Comparison of ENCODE assay signal across 23 cellular contexts in the genomic region with DNA sequence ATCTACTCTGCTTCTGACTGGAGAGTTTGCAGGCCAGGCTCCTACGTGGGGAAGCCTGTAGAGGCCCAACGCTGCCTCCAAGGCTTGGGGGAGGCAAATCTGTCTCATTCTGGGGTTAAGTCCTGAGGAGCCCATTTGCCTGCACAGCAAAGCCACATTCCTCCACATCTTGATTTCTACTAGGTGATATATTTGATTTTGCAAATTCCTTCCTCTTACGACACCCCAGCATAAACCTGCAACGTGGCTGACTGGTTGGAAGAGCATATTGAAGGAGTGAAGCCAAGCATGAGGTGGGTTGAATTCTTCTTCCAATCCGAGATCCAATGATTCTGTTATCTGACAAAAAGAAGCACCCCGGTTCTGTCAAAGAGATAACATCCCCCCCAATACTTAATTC.
DNase-seq lines count a peak whose midpoint lies in the region; ATAC-seq and TF ChIP-seq lines count a peak whose summit lies in the region.
"Had no signal": no experiment of that assay in that cellular context is flagged by ENCODE, and none has a peak within 500 bp of the region (broad histone marks: within the 10 kb centered on the region; RNA-seq: fewer than 3 reads in every experiment).

No MANE protein-coding gene starts in this region.

- H3K9ac ChIP-seq in smooth muscle cell (ENCODE audit: low read depth): no peak overlapping the region
- H3K9ac ChIP-seq: BLaER1 had no signal

- no peak for DNase-seq in left ventricle myocardium inferior
- no peak for DNase-seq in right cardiac atrium
- no peak for DNase-seq in esophagus squamous epithelium (lab: John Stamatoyannopoulos, UW)
- DNase-seq in smooth muscle cell (lab: John Stamatoyannopoulos, UW; ENCODE audit: unreplicated experiment): no peak
- DNase-seq in vagina (ENCODE audit: extremely low spot score in 2 of 2): no peak
- no peak for DNase-seq in GF-D8 (lab: John Stamatoyannopoulos, UW)
- DNase-seq in foreskin keratinocyte: no peak
- DNase-seq: CD4-positive, CD25-positive, alpha-beta regulatory T cell; DMS153; DND-41; Karpas-422; NCI-H1092 treated with DMSO at 0.1 percent for 48 hours; NCI-H1436; NCI-H187; NCI-H2171 treated with DMSO at 0.1 percent for 48 hours; NCI-H524; NCI-H774; NK-92 treated with Interleukin-12 subunit alpha and Interleukin-12 subunit beta, amount 100 ng/mL, for 24 hours; PC-3; Right ventricle myocardium superior had no signal

- H3K9me3 ChIP-seq in left ventricle myocardium inferior (replicated peaks) (no peaks in the 10 kb centered on the region), right cardiac atrium (ENCODE audit: control insufficient read depth, low read length) (no peaks in the 10 kb centered on the region), esophagus squamous epithelium (no peaks in the 10 kb centered on the region), smooth muscle cell (replicated peaks; ENCODE audit: low read depth) (no peaks in the 10 kb centered on the region), vagina (no peaks in the 10 kb centered on the region)
- H3K9me3 ChIP-seq: BLaER1, SJSA1 had no signal

- no peak overlapping the region for H3K4me2 ChIP-seq in smooth muscle cell
- H3K4me2 ChIP-seq: BLaER1 had no signal

- no peaks in the 10 kb centered on the region for H3K79me2 ChIP-seq in smooth muscle cell (ENCODE audit: low read depth)

- H2AFZ ChIP-seq in smooth muscle cell (ENCODE audit: low read depth): no peak overlapping the region

- H4K20me1 ChIP-seq in smooth muscle cell (ENCODE audit: low read depth): no peaks in the 10 kb centered on the region
- H4K20me1 ChIP-seq: BLaER1 had no signal

- no peak for TF ChIP-seq POLR2A in esophagus squamous epithelium (IDR thresholded peaks at IDR 0.05)
- no peak for TF ChIP-seq POLR2A in vagina (IDR thresholded peaks at IDR 0.05)

- H3K36me3 ChIP-seq in left ventricle myocardium inferior: no peaks in the 10 kb centered on the region
- no peaks in the 10 kb centered on the region for H3K36me3 ChIP-seq in esophagus squamous epithelium
- no peaks in the 10 kb centered on the region for H3K36me3 ChIP-seq in smooth muscle cell (ENCODE audit: low read depth)
- H3K36me3 ChIP-seq in vagina: no peaks in the 10 kb centered on the region
- H3K36me3 ChIP-seq: BLaER1, SJSA1 had no signal

- H3F3A ChIP-seq in smooth muscle cell (ENCODE audit: low read depth): peaks cover 16% of the 10 kb centered on the region

- H3K27me3 ChIP-seq in left ventricle myocardium inferior (ENCODE audit: low read depth) (no peaks in the 10 kb centered on the region), right cardiac atrium (ENCODE audit: control insufficient read depth, insufficient read depth) (no peaks in the 10 kb centered on the region), esophagus squamous epithelium (peaks cover 0 to 3% (median 0%) of the 10 kb centered on the region in 4 donors), smooth muscle cell (ENCODE audit: low read depth) (no peaks in the 10 kb centered on the region), vagina (no peaks in the 10 kb centered on the region), foreskin keratinocyte (peaks cover 7% of the 10 kb centered on the region)
- H3K27me3 ChIP-seq: BLaER1, SJSA1 had no signal

- intact Hi-C loops in left ventricle myocardium inferior (cut with micrococcal nuclease): no loop called here
- intact Hi-C loops in right cardiac atrium (cut with DNase I): no loop called here
- intact Hi-C loops in esophagus squamous epithelium (cut with DNase I): no loop called here
- intact Hi-C loops in vagina (cut with DNase I): no loop called here

- 91% methylated on average over 6 of the region's 6 CpGs for WGBS in right cardiac atrium
- 66 to 72% methylated on average over 6 of the region's 6 CpGs for WGBS in esophagus squamous epithelium, 2 donors
- WGBS in smooth muscle cell (ENCODE audit: low lambda C conversion rate): 87% methylated on average over 6 of the region's 6 CpGs

- H3K4me1 ChIP-seq in left ventricle myocardium inferior (peaks cover 28% of the 10 kb centered on the region), right cardiac atrium (ENCODE audit: control insufficient read depth, insufficient read depth, low read length) (peaks cover 7% of the 10 kb centered on the region), esophagus squamous epithelium (peaks cover 38 to 75% (median 57%) of the 10 kb centered on the region in 3 donors), smooth muscle cell (ENCODE audit: low read depth) (no peaks in the 10 kb centered on the region), vagina (peaks cover 71% of the 10 kb centered on the region), foreskin keratinocyte (peaks cover 21% of the 10 kb centered on the region)
- H3K4me1 ChIP-seq: BLaER1 had no signal

- no peak for ATAC-seq in right cardiac atrium
- ATAC-seq in foreskin keratinocyte: no peak
- no peak for ATAC-seq in GM21390 (IDR thresholded peaks at IDR 0.05; ENCODE audit: unreplicated experiment)
- ATAC-seq: PC-3 had no signal

- no peak overlapping the region for H3K4me3 ChIP-seq in left ventricle myocardium inferior
- no peak overlapping the region for H3K4me3 ChIP-seq in right cardiac atrium (ENCODE audit: low read length)
- no peak overlapping the region for H3K4me3 ChIP-seq in esophagus squamous epithelium
- H3K4me3 ChIP-seq in smooth muscle cell: no peak overlapping the region
- no peak overlapping the region for H3K4me3 ChIP-seq in vagina
- H3K4me3 ChIP-seq: BLaER1, SJSA1 had no signal

- TF ChIP-seq CTCF in left ventricle myocardium inferior (IDR thresholded peaks at IDR 0.05; ENCODE audit: borderline replicate concordance) (no peak), esophagus squamous epithelium (IDR thresholded peaks at IDR 0.05) (no peak), smooth muscle cell (IDR thresholded peaks at IDR 0.05; ENCODE audit: borderline replicate concordance, insufficient read depth, poor library complexity, severe bottlenecking) (no peak), vagina (IDR thresholded peaks at IDR 0.05) (no peak), foreskin keratinocyte (conservative IDR thresholded peaks at IDR 0.05) (no peak)

- H3K27ac ChIP-seq in left ventricle myocardium inferior (replicated peaks) (peak overlapping the region; percentile 74), right cardiac atrium (ENCODE audit: low read length) (no peak overlapping the region), esophagus squamous epithelium (peak overlapping the region; percentile 64 to 78 (median 70)), smooth muscle cell (ENCODE audit: low read depth) (peak overlapping the region; percentile 71), vagina (peak overlapping the region; percentile 72), foreskin keratinocyte (no peak overlapping the region)
- H3K27ac ChIP-seq: BLaER1, SJSA1 had no signal

Comparison
In these comparisons a context has a peak if more than half of its experiments do, and no peak if none do; other contexts are left out.
1. H3K27ac ChIP-seq: peak in left ventricle myocardium inferior (single experiment), esophagus squamous epithelium (4 of 4), smooth muscle cell (single experiment) and vagina (single experiment); none in right cardiac atrium (single experiment) and foreskin keratinocyte (single experiment).